12 cellular contexts compared by ENCODE assay signal in the genomic region with DNA sequence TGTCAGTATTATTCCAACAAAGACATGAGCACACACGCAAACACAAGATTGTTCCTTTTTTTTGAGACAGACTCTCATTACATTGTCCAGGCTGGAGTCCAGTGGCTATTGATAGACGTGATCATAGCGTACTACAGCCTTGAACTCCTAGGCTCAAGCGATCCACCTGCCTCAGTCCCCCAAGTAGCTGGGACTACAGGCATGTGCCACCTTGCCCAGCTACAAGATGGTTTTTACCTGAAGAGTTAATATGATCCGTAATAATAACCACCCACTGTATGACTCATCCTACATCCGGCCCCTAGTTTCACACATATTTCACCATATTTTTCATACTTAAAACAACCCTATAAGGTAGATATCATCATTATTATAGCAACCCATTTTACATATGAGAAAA. TPM values are rescaled to one million over a fixed set of nuclear protein-coding genes. Genes with fewer than 3 reads are reported as not detected.
DNase-seq lines count a peak whose midpoint lies in the region; ATAC-seq, FAIRE-seq and TF ChIP-seq lines count a peak whose summit lies in the region.
"Had no signal": no experiment of that assay in that cellular context is flagged by ENCODE, and none has a peak within 500 bp of the region (broad histone marks: within the 10 kb centered on the region; RNA-seq: fewer than 3 reads in every experiment).

No MANE protein-coding gene starts in this region.

- intact Hi-C loops in A673 (cut with micrococcal nuclease; ENCODE audit: unreplicated experiment) = no loop called here

- H3K27ac ChIP-seq in SJSA1 (peak overlapping the region; percentile 9; the same call in 1 of the 2 replicates), keratinocyte (ENCODE audit: control insufficient read depth, insufficient read depth, low read length) (peak overlapping the region; percentile 81), A673 (ENCODE audit: low read depth, low read length, poor library complexity, severe bottlenecking) (no peak overlapping the region)

- peak overlapping the region; percentile 59 for H3K4me2 ChIP-seq in keratinocyte (ENCODE audit: control insufficient read depth, extremely low read depth, insufficient read depth, low read depth, low read length)

- ATAC-seq in GM18517 (IDR thresholded peaks at IDR 0.05; ENCODE audit: unreplicated experiment) (peak; percentile 60), HG02885 (IDR thresholded peaks at IDR 0.05; ENCODE audit: poor library complexity, unreplicated experiment) (peak; percentile 70), GM19023 (IDR thresholded peaks at IDR 0.05; ENCODE audit: unreplicated experiment) (no peak), HG02642 (IDR thresholded peaks at IDR 0.05; ENCODE audit: poor library complexity, unreplicated experiment) (no peak)

- DNase-seq in SJSA1 (ENCODE audit: low read depth in 1 of 2, low spot score in 2 of 2) (no peak), keratinocyte (ENCODE audit: low read depth, low spot score) (no peak), SW 1271 (lab: John Stamatoyannopoulos, UW) (no peak), A673 (ENCODE audit: low spot score) (no peak)
- DNase-seq: adrenal gland, COR-L47 had no signal

- no peaks in the 10 kb centered on the region for H4K20me1 ChIP-seq in keratinocyte (ENCODE audit: control insufficient read depth, extremely low read depth, insufficient read depth, low read length)

- no peak overlapping the region for H2AFZ ChIP-seq in keratinocyte (ENCODE audit: control insufficient read depth, low read length)

- no TSS peak for BruUV-seq in A673 (replicated peaks; lab: Mats Ljungman, UMichigan)

- CTCF ChIA-PET in A673 (lab: Charles Lee) = no interaction called here

- no peak overlapping the region for H3K4me3 ChIP-seq in SJSA1
- H3K4me3 ChIP-seq in keratinocyte (ENCODE audit: control insufficient read depth in 2 of 3, extremely low read depth in 1 of 3, insufficient read depth in 2 of 3, low read depth in 1 of 3, low read length in 3 of 3) = peak overlapping the region in 1 of 3 experiments; percentile 41
- H3K4me3 ChIP-seq in A673 (ENCODE audit: low read depth, low read length, poor library complexity, severe bottlenecking) = no peak overlapping the region
- H3K4me3 ChIP-seq: adrenal gland had no signal

- H3K27me3 ChIP-seq in SJSA1 (replicated peaks) (no peaks in the 10 kb centered on the region), keratinocyte (ENCODE audit: control insufficient read depth, extremely low read depth, insufficient read depth, low read length) (no peaks in the 10 kb centered on the region), A673 (replicated peaks; ENCODE audit: insufficient read depth, low read depth, low read length, poor library complexity) (no peaks in the 10 kb centered on the region)
- H3K27me3 ChIP-seq: adrenal gland had no signal

- peaks cover 3% of the 10 kb centered on the region for H3K79me2 ChIP-seq in keratinocyte (ENCODE audit: control insufficient read depth, insufficient read depth, low read length)

- H3K9me3 ChIP-seq in SJSA1 (replicated peaks) (no peaks in the 10 kb centered on the region), keratinocyte (ENCODE audit: control insufficient read depth, low read depth, low read length) (no peaks in the 10 kb centered on the region), A673 (ENCODE audit: low read depth, low read length, poor library complexity, severe bottlenecking) (no peaks in the 10 kb centered on the region)
- H3K9me3 ChIP-seq: adrenal gland had no signal

- dilution Hi-C loops in keratinocyte (cut with MboI; ENCODE audit: extremely low pct_ligation_motif_present, low sequenced_read_pairs) = no loop called here

- FAIRE-seq in keratinocyte (lab: Jason Lieb, UNC) = peak; percentile 60
- FAIRE-seq: GM19239, TTC549 had no signal

- H3K4me1 ChIP-seq in SJSA1 (replicated peaks) = peaks cover 28% of the 10 kb centered on the region
- H3K4me1 ChIP-seq in keratinocyte (ENCODE audit: control insufficient read depth, extremely low read depth, insufficient read depth, low read length) = peaks cover 23% of the 10 kb centered on the region
- H3K4me1 ChIP-seq in A673 (ENCODE audit: insufficient read depth, low read length, poor library complexity, severe bottlenecking) = peaks cover 14% of the 10 kb centered on the region
- H3K4me1 ChIP-seq: adrenal gland had no signal

- POLR2A ChIA-PET in A673 (lab: Charles Lee; ENCODE audit: low non-redundant PET) = no interaction called here

- TF ChIP-seq CTCF in keratinocyte (optimal IDR thresholded peaks at IDR 0.05 in 1 of 3, IDR thresholded peaks at IDR 0.05 in 1 of 3, conservative IDR thresholded peaks at IDR 0.05 in 1 of 3; ENCODE audit: extremely low read depth in 1 of 3, insufficient read depth in 2 of 3, low read length in 3 of 3) = no peak
- no peak for TF ChIP-seq CTCF in A673 (conservative IDR thresholded peaks at IDR 0.05; ENCODE audit: low read depth, low read length)

- peak overlapping the region; percentile 29 for H3K9ac ChIP-seq in keratinocyte (ENCODE audit: control insufficient read depth, extremely low read depth, insufficient read depth, low read length)

- no peaks in the 10 kb centered on the region for H3K9me1 ChIP-seq in keratinocyte (ENCODE audit: control insufficient read depth, extremely low read depth, insufficient read depth, low read length)

- H3K36me3 ChIP-seq in SJSA1 (peaks cover 7% of the 10 kb centered on the region; the same call in 1 of the 2 replicates), keratinocyte (ENCODE audit: control insufficient read depth in 2 of 2, extremely low read depth in 1 of 2, insufficient read depth in 2 of 2, low read length in 2 of 2) (no peaks in the 10 kb centered on the region), A673 (ENCODE audit: insufficient read depth, low read length, poor library complexity, severe bottlenecking) (no peaks in the 10 kb centered on the region)
- H3K36me3 ChIP-seq: adrenal gland had no signal

RNA-seq across cellular contexts. Expression of a gene that starts 26.8 kb away (rescaled TPM):
- 102 and 107 TPM in 2 replicates for total RNA-seq in SJSA1 (2014; rRNA removed; shearing (Covaris generic))
- 2.5 to 6.5 TPM (median 3.3 TPM) in 3 replicates for polyA plus RNA-seq in keratinocyte
- 3.4 TPM for polyA plus RNA-seq in keratinocyte (2011; ENCODE audit: low read depth)
- 3.3 and 4.3 TPM in 2 replicates for polyA plus RNA-seq in keratinocyte (2011; cell fraction: cytosol; rRNA removed)
- 2.1 and 3.8 TPM in 2 replicates for polyA plus RNA-seq in keratinocyte (2011; cell fraction: nucleus; rRNA removed)
- 2.1 and 13.2 TPM in 2 replicates for polyA plus RNA-seq in keratinocyte (2012; ENCODE audit: low replicate concordance)
- 8.1 to 14.4 TPM (median 12.3 TPM) in 3 replicates for polyA minus RNA-seq in keratinocyte
- 7.5 TPM for polyA minus RNA-seq in keratinocyte (2011; cell fraction: cytosol; rRNA and poly(A)+ RNA removed)
- polyA minus RNA-seq in keratinocyte (2011; cell fraction: nucleus; rRNA and poly(A)+ RNA removed) = 3.7 and 9.1 TPM in 2 replicates
- 185 and 195 TPM in 2 replicates for total RNA-seq in A673 (2021)

Comparison
In these comparisons a context has a peak if more than half of its experiments do, and no peak if none do; other contexts are left out.
1. ATAC-seq: peak in GM18517 (single experiment) and HG02885 (single experiment); none in GM19023 (single experiment) and HG02642 (single experiment).